1 cellular context compared by ENCODE assay signal in genomic region chr2:70250434-70250833, GRCh38.
A peak's percentile ranks its signal among the peaks of the same experiment; 100 is the strongest.
TF ChIP-seq lines count a peak whose summit lies in the region.

No MANE protein-coding gene starts in this region.

TF ChIP-seq in HepG2, 621 proteins besides CTCF, POLR2A, EP300 and RAD21:
- no peak for TF ChIP-seq ZNF652 (CRISPR knock-in tag; IDR thresholded peaks at IDR 0.05; ENCODE audit: borderline replicate concordance, low read depth)
- TF ChIP-seq ZNF281 (CRISPR knock-in tag; IDR thresholded peaks at IDR 0.05; ENCODE audit: borderline replicate concordance): no peak
- TF ChIP-seq WIZ (CRISPR knock-in tag; IDR thresholded peaks at IDR 0.05): no peak
- TF ChIP-seq KDM1A (CRISPR knock-in tag; IDR thresholded peaks at IDR 0.05): no peak
- TF ChIP-seq, protein P1, sequence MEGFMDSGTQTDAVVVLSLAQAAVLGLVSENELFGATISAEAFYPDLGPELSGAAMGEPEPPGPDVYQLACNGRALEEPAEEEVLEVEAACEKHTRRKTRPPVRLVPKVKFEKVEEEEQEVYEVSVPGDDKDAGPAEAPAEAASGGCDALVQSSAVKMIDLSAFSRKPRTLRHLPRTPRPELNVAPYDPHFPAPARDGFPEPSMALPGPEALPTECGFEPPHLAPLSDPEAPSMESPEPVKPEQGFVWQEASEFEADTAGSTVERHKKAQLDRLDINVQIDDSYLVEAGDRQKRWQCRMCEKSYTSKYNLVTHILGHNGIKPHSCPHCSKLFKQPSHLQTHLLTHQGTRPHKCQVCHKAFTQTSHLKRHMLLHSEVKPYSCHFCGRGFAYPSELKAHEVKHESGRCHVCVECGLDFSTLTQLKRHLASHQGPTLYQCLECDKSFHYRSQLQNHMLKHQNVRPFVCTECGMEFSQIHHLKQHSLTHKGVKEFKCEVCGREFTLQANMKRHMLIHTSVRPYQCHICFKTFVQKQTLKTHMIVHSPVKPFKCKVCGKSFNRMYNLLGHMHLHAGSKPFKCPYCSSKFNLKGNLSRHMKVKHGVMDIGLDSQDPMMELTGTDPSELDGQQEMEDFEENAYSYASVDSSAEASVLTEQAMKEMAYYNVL (CRISPR knock-in tag; IDR thresholded peaks at IDR 0.05; ENCODE audit: borderline replicate concordance): no peak
- peak; percentile 18; the same call in 1 of the 2 replicates for TF ChIP-seq ZGPAT (CRISPR knock-in tag; IDR thresholded peaks at IDR 0.05)
- TF ChIP-seq ZNF329 (CRISPR knock-in tag; IDR thresholded peaks at IDR 0.05; ENCODE audit: low read depth): no peak
- no peak for TF ChIP-seq ZNF136 (CRISPR knock-in tag; IDR thresholded peaks at IDR 0.05; ENCODE audit: low read depth)
- peak; percentile 80 for TF ChIP-seq PRPF4 (IDR thresholded peaks at IDR 0.05; ENCODE audit: low read depth, low read length, poor library complexity, severe bottlenecking)
- no peak for TF ChIP-seq HMGA1 (CRISPR knock-in tag; conservative IDR thresholded peaks at IDR 0.05)
- TF ChIP-seq ZSCAN29 (CRISPR knock-in tag; conservative IDR thresholded peaks at IDR 0.05): no peak
TF ChIP-seq in HepG2: peak in this region for 2.
